ENCODE assay signal across 25 cellular contexts in genomic region chr3:177425042-177425441, GRCh38.
"Had no signal": no experiment of that assay in that cellular context is flagged by ENCODE, and none has a peak within 500 bp of the region (broad histone marks: within the 10 kb centered on the region; RNA-seq: fewer than 3 reads in every experiment).

No MANE protein-coding gene starts in this region.

- H3K4me3 Mint-ChIP-seq: memory B cell; naive thymus-derived CD8-positive, alpha-beta T cell; nephron; neural crest cell; stimulated activated effector memory CD8-positive, alpha-beta T cell treated with anti-CD3 and anti-CD28 coated beads, Interleukin-12 subunit alpha, Interleukin-12 subunit beta, amount 100 ng/mL, for 72 hours; stimulated activated naive CD8-positive, alpha-beta T cell treated with anti-CD3 and anti-CD28 coated beads, Interleukin-15, Interleukin-2, amounts not matched to agents 100 ng/mL and 50 ng/mL, for 24 hours had no signal

- DNase-seq: hippocampal formation; kidney glomerular epithelial cell; left colon; left lung; midbrain; mucosa of descending colon; naive thymus-derived CD8-positive, alpha-beta T cell; occipital lobe; psoas muscle; sigmoid colon; small intestine; spleen; stimulated activated CD4-positive, alpha-beta T cell treated with anti-CD3 and anti-CD28 coated beads, Interleukin-4, amount 100 ng/mL, for 24 hours; stimulated activated naive CD4-positive, alpha-beta T cell; tibial artery; trophoblast cell; upper lobe of right lung had no signal

- H3K27me3 Mint-ChIP-seq: naive thymus-derived CD8-positive, alpha-beta T cell; stimulated activated naive CD8-positive, alpha-beta T cell treated with anti-CD3 and anti-CD28 coated beads, Interleukin-15, Interleukin-2, amounts not matched to agents 100 ng/mL and 50 ng/mL, for 24 hours had no signal

- H3K36me3 ChIP-seq: left lung, sigmoid colon, spleen, suprapubic skin, thoracic aorta, tibial artery, upper lobe of right lung had no signal

- H3K27ac ChIP-seq: left lung, parathyroid adenoma, psoas muscle, sigmoid colon, suprapubic skin, thoracic aorta, tibial artery, upper lobe of right lung had no signal

- H3K4me3 ChIP-seq: left lung, mucosa of descending colon, psoas muscle, sigmoid colon, spleen, suprapubic skin, thoracic aorta, tibial artery, upper lobe of right lung had no signal

- H3K36me3 Mint-ChIP-seq: memory B cell; naive thymus-derived CD8-positive, alpha-beta T cell had no signal

- H3K27ac Mint-ChIP-seq: memory B cell; stimulated activated effector memory CD8-positive, alpha-beta T cell treated with anti-CD3 and anti-CD28 coated beads, Interleukin-12 subunit alpha, Interleukin-12 subunit beta, amount 100 ng/mL, for 72 hours; stimulated activated naive CD8-positive, alpha-beta T cell treated with anti-CD3 and anti-CD28 coated beads, Interleukin-15, Interleukin-2, amounts not matched to agents 100 ng/mL and 50 ng/mL, for 24 hours had no signal

- H3K27me3 ChIP-seq: left lung, sigmoid colon, spleen, suprapubic skin, tibial artery, upper lobe of right lung had no signal

- H3K9me3 Mint-ChIP-seq: naive thymus-derived CD8-positive, alpha-beta T cell; neural crest cell; stimulated activated effector memory CD8-positive, alpha-beta T cell treated with anti-CD3 and anti-CD28 coated beads, Interleukin-12 subunit alpha, Interleukin-12 subunit beta, amount 100 ng/mL, for 72 hours; stimulated activated naive CD8-positive, alpha-beta T cell treated with anti-CD3 and anti-CD28 coated beads, Interleukin-15, Interleukin-2, amounts not matched to agents 100 ng/mL and 50 ng/mL, for 24 hours had no signal

- ATAC-seq: left colon; left lung; mucosa of descending colon; naive thymus-derived CD8-positive, alpha-beta T cell; psoas muscle; stimulated activated effector memory CD8-positive, alpha-beta T cell treated with anti-CD3 and anti-CD28 coated beads, Interleukin-12 subunit alpha, Interleukin-12 subunit beta, amount 100 ng/mL, for 72 hours; upper lobe of right lung had no signal

- H3K9me3 ChIP-seq: left lung, mucosa of descending colon, psoas muscle, sigmoid colon, spleen, suprapubic skin, thoracic aorta, tibial artery, upper lobe of right lung had no signal
